ENCODE assay signal across 9 cellular contexts in the genomic region with DNA sequence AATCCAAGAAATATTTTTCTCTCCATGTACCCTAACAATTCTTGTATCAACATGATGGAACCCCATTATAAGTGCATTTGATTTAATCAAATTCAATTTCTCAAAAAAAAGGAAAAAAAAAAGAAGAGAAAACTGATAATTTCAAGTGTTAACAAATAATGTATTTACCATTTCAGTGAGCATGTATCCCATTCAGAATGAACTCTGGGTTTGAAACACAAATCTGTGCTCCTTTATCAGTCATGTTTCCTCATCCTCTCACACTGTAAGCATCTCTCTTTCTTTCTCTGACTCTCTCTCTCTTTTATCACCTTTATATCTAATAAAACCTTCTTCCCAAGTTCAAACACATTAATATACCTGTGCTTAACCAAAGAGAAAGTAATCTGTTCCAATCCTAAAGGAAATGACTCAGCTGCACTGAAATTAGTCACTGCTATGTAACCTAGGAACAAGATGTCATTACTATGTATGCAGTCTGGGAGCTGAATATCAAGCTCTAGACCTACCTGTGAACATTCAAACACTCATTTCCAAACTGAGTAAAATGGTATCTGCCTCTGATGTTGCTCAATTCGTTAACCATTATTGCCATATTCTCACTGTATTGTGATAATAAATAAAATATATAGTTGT.
DNase-seq lines count a peak whose midpoint lies in the region; ATAC-seq and TF ChIP-seq lines count a peak whose summit lies in the region.
"Had no signal": no experiment of that assay in that cellular context is flagged by ENCODE, and none has a peak within 500 bp of the region (broad histone marks: within the 10 kb centered on the region; RNA-seq: fewer than 3 reads in every experiment).

No MANE protein-coding gene starts in this region.

- no peaks in the 10 kb centered on the region for H3K36me3 Mint-ChIP-seq in stimulated activated memory B cell treated with anti-CD40 and anti-IgM and Interleukin-4, amounts not matched to agents 10 μg/mL and 1 μg/mL and 100 μg/mL, for 72 hours
- H3K36me3 Mint-ChIP-seq: activated CD4-positive, alpha-beta memory T cell treated with anti-CD3 and anti-CD28 coated beads for 36 hours had no signal

- H3K27ac ChIP-seq in tibial artery (no peak overlapping the region), Peyer's patch (no peak overlapping the region)

- H3K9me3 ChIP-seq in tibial artery (no peaks in the 10 kb centered on the region), Peyer's patch (no peaks in the 10 kb centered on the region)

- no peaks in the 10 kb centered on the region for H3K9me3 Mint-ChIP-seq in stimulated activated memory B cell treated with anti-CD40 and anti-IgM and Interleukin-4, amounts not matched to agents 10 μg/mL and 1 μg/mL and 100 μg/mL, for 72 hours
- H3K9me3 Mint-ChIP-seq: activated CD4-positive, alpha-beta memory T cell treated with anti-CD3 and anti-CD28 coated beads for 36 hours had no signal

- H3K4me3 ChIP-seq in tibial artery (no peak overlapping the region), Peyer's patch (no peak overlapping the region)

- H3K27ac Mint-ChIP-seq in stimulated activated memory B cell treated with anti-CD40 and anti-IgM and Interleukin-4, amounts not matched to agents 10 μg/mL and 1 μg/mL and 100 μg/mL, for 72 hours: no peak overlapping the region
- H3K27ac Mint-ChIP-seq: activated CD4-positive, alpha-beta memory T cell treated with anti-CD3 and anti-CD28 coated beads for 36 hours had no signal

- ATAC-seq in GM19463 (IDR thresholded peaks at IDR 0.05; ENCODE audit: unreplicated experiment): peak; percentile 65
- no peak for ATAC-seq in stimulated activated memory B cell treated with anti-CD40 and anti-IgM and Interleukin-4, amounts not matched to agents 10 μg/mL and 1 μg/mL and 100 μg/mL, for 72 hours

- H3K27me3 Mint-ChIP-seq in stimulated activated memory B cell treated with anti-CD40 and anti-IgM and Interleukin-4, amounts not matched to agents 10 μg/mL and 1 μg/mL and 100 μg/mL, for 72 hours: no peaks in the 10 kb centered on the region
- H3K27me3 Mint-ChIP-seq: activated CD4-positive, alpha-beta memory T cell treated with anti-CD3 and anti-CD28 coated beads for 36 hours had no signal

- TF ChIP-seq CTCF in tibial artery (IDR thresholded peaks at IDR 0.05): no peak
- no peak for TF ChIP-seq CTCF in Peyer's patch (IDR thresholded peaks at IDR 0.05)

- no peaks in the 10 kb centered on the region for H3K36me3 ChIP-seq in tibial artery
- H3K36me3 ChIP-seq in Peyer's patch: no peaks in the 10 kb centered on the region

- TF ChIP-seq POLR2A in Peyer's patch (IDR thresholded peaks at IDR 0.05): no peak

- DNase-seq in AG08396 (ENCODE audit: low spot score) (peak; percentile 32), LHCN-M2 (ENCODE audit: low read depth) (peak; percentile 81), fibroblast of peridontal ligament (ENCODE audit: extremely low read depth) (peak; percentile 65), tibial artery (no peak), DMS79 (lab: John Stamatoyannopoulos, UW) (no peak), Peyer's patch (no peak)
- DNase-seq: activated CD4-positive, alpha-beta memory T cell treated with anti-CD3 and anti-CD28 coated beads for 36 hours had no signal

- H3K4me1 ChIP-seq in tibial artery: no peaks in the 10 kb centered on the region
- no peaks in the 10 kb centered on the region for H3K4me1 ChIP-seq in Peyer's patch

- H3K27me3 ChIP-seq in tibial artery: no peaks in the 10 kb centered on the region
- H3K27me3 ChIP-seq in Peyer's patch: no peaks in the 10 kb centered on the region

- no peaks in the 10 kb centered on the region for H3K4me1 Mint-ChIP-seq in stimulated activated memory B cell treated with anti-CD40 and anti-IgM and Interleukin-4, amounts not matched to agents 10 μg/mL and 1 μg/mL and 100 μg/mL, for 72 hours

- intact Hi-C loops in tibial artery (cut with DNase I; ENCODE audit: low total_unique reads): no loop called here

- no peak overlapping the region for H3K4me3 Mint-ChIP-seq in stimulated activated memory B cell treated with anti-CD40 and anti-IgM and Interleukin-4, amounts not matched to agents 10 μg/mL and 1 μg/mL and 100 μg/mL, for 72 hours
- H3K4me3 Mint-ChIP-seq: activated CD4-positive, alpha-beta memory T cell treated with anti-CD3 and anti-CD28 coated beads for 36 hours had no signal

Comparison
In these comparisons a context has a peak if more than half of its experiments do, and no peak if none do; other contexts are left out.
1. DNase-seq: peak in AG08396 (single experiment), LHCN-M2 (single experiment) and fibroblast of peridontal ligament (single experiment); none in tibial artery (0 of 2), DMS79 (single experiment) and Peyer's patch (0 of 3).